Comparison of ENCODE assay signal across 16 cellular contexts in genomic region chr10:118412132-118412531, GRCh38.
DNase-seq lines count a peak whose midpoint lies in the region; ATAC-seq and TF ChIP-seq lines count a peak whose summit lies in the region.
"Had no signal": no experiment of that assay in that cellular context is flagged by ENCODE, and none has a peak within 500 bp of the region (broad histone marks: within the 10 kb centered on the region; RNA-seq: fewer than 3 reads in every experiment).

No MANE protein-coding gene starts in this region.

- no peaks in the 10 kb centered on the region for H3K27me3 ChIP-seq in right atrium auricular region
- no peaks in the 10 kb centered on the region for H3K27me3 ChIP-seq in right cardiac atrium (ENCODE audit: control insufficient read depth, insufficient read depth)
- H3K27me3 ChIP-seq in mesendoderm (ENCODE audit: insufficient read depth, low read length, poor library complexity), result no peaks in the 10 kb centered on the region

- H2BK120ac ChIP-seq in mesendoderm (ENCODE audit: low read depth, low read length), result no peak overlapping the region

- TF ChIP-seq CTCF in right atrium auricular region (IDR thresholded peaks at IDR 0.05), result no peak

- no peak overlapping the region for H3K56ac ChIP-seq in mesendoderm (ENCODE audit: low read length)

- no peaks in the 10 kb centered on the region for H3K79me2 ChIP-seq in mesendoderm (ENCODE audit: control insufficient read depth, insufficient read depth, low read length)

- no peaks in the 10 kb centered on the region for H3K36me3 ChIP-seq in right atrium auricular region
- H3K36me3 ChIP-seq in mesendoderm (ENCODE audit: control insufficient read depth, insufficient read depth, low read length), result no peaks in the 10 kb centered on the region
- H3K36me3 ChIP-seq: HAP-1 had no signal

- H3K27ac ChIP-seq in right atrium auricular region (no peak overlapping the region), right cardiac atrium (ENCODE audit: low read length) (peak overlapping the region; percentile 45), mesendoderm (ENCODE audit: low read depth, low read length) (no peak overlapping the region)

- H3K79me1 ChIP-seq in mesendoderm (ENCODE audit: low read length), result no peaks in the 10 kb centered on the region

- no peak overlapping the region for H3K9ac ChIP-seq in mesendoderm (ENCODE audit: low read length)

- DNase-seq in left cardiac atrium, result peak; percentile 26
- DNase-seq in right atrium auricular region (ENCODE audit: low spot score), result no peak
- DNase-seq in right cardiac atrium, result peak in 2 of 3 donors; percentile 32 to 53
- DNase-seq in Right ventricle myocardium superior, result no peak
- DNase-seq in mesendoderm, result no peak
- no peak for DNase-seq in T1000 (lab: John Stamatoyannopoulos, UW)
- DNase-seq: C1 segment of cervical spinal cord; Calu3; CD4-positive, alpha-beta memory T cell; COR-L47; DMS53; DMS79 treated with DMSO at 0.1 percent for 48 hours; GF-D8; GOT3; HFFc6 had no signal

- no peak overlapping the region for H3K4me2 ChIP-seq in mesendoderm (ENCODE audit: low read length)

- no peak overlapping the region for H2BK5ac ChIP-seq in mesendoderm (ENCODE audit: low read length)

- H3K4me3 ChIP-seq in right atrium auricular region (no peak overlapping the region), right cardiac atrium (ENCODE audit: low read length) (no peak overlapping the region), mesendoderm (ENCODE audit: low read length) (no peak overlapping the region)
- H3K4me3 ChIP-seq: HAP-1 had no signal

- peak in 1 of 2 donors; percentile 44 for ATAC-seq in left cardiac atrium
- peak; percentile 79 to 94 for ATAC-seq in right cardiac atrium
- ATAC-seq in Right ventricle myocardium superior (ENCODE audit: poor library complexity), result no peak

- H4K8ac ChIP-seq in mesendoderm (ENCODE audit: low read depth, low read length), result peak overlapping the region; percentile 43

- H4K5ac ChIP-seq in mesendoderm (ENCODE audit: low read length), result no peak overlapping the region

- H2AK5ac ChIP-seq in mesendoderm (ENCODE audit: low read length), result no peak overlapping the region

- H3K9me3 ChIP-seq in right atrium auricular region (no peaks in the 10 kb centered on the region), right cardiac atrium (ENCODE audit: control insufficient read depth, low read length) (no peaks in the 10 kb centered on the region)
- H3K9me3 ChIP-seq: HAP-1 had no signal

- H3K18ac ChIP-seq in mesendoderm (ENCODE audit: low read length), result no peak overlapping the region

- H3K23ac ChIP-seq in mesendoderm (ENCODE audit: low read length), result no peak overlapping the region

- no peak overlapping the region for H3K4ac ChIP-seq in mesendoderm (ENCODE audit: low read depth, low read length)

- H2BK15ac ChIP-seq in mesendoderm (replicated peaks; ENCODE audit: low read depth), result no peak overlapping the region

- H3K4me1 ChIP-seq in right atrium auricular region, result no peaks in the 10 kb centered on the region
- H3K4me1 ChIP-seq in right cardiac atrium (ENCODE audit: control insufficient read depth, insufficient read depth, low read length), result no peaks in the 10 kb centered on the region
- peaks cover 4% of the 10 kb centered on the region for H3K4me1 ChIP-seq in mesendoderm (ENCODE audit: control insufficient read depth, low read depth, low read length)
- H3K4me1 ChIP-seq: HAP-1 had no signal

- 71% methylated on average over 3 of the region's 3 CpGs for WGBS in right cardiac atrium
- WGBS in mesendoderm (ENCODE audit: extremely low coverage, insufficient coverage, low lambda C conversion rate), result no CpG with 5 or more reads among the region's 3 CpGs

- intact Hi-C loops in left cardiac atrium (cut with DNase I), result no loop called here
- intact Hi-C loops in right cardiac atrium (cut with DNase I), result no loop called here
- intact Hi-C loops in Right ventricle myocardium superior (cut with DNase I), result no loop called here

Comparison
In these comparisons a context has a peak if more than half of its experiments do, and no peak if none do; other contexts are left out.
1. DNase-seq: peak in left cardiac atrium (single experiment) and right cardiac atrium (2 of 3); none in right atrium auricular region (single experiment), Right ventricle myocardium superior (single experiment), mesendoderm (single experiment) and T1000 (single experiment).